ENCODE assay signal across 8 cellular contexts in genomic region chr1:203861379-203862184, GRCh38. TPM values are rescaled to one million over a fixed set of nuclear protein-coding genes. Genes with fewer than 3 reads are reported as not detected.
DNase-seq lines count a peak whose midpoint lies in the region; TF ChIP-seq lines count a peak whose summit lies in the region.

Gene SNRPE, plus strand, starts transcription at chr1:203861599. Its CDS starts 61 bp downstream, at chr1:203861660.

- peak within 1 kb of the TSS; percentile 90 to 96 (median 96) for H3K27ac Mint-ChIP-seq in nephron
- H3K27ac Mint-ChIP-seq in stimulated activated naive CD8-positive, alpha-beta T cell treated with anti-CD3 and anti-CD28 coated beads, Interleukin-15, Interleukin-2, amounts not matched to agents 100 ng/mL and 50 ng/mL, for 24 hours, result peak within 1 kb of the TSS; percentile 100

- H3K4me1 ChIP-seq in Loucy (ENCODE audit: insufficient read depth, low read length, poor library complexity, severe bottlenecking), result peaks cover 18% of the 10 kb centered on the region

- H3K9me3 Mint-ChIP-seq in nephron, result no peaks in the 10 kb centered on the region
- H3K9me3 Mint-ChIP-seq in stimulated activated naive CD8-positive, alpha-beta T cell treated with anti-CD3 and anti-CD28 coated beads, Interleukin-15, Interleukin-2, amounts not matched to agents 100 ng/mL and 50 ng/mL, for 24 hours, result no peaks in the 10 kb centered on the region

- H2AFZ ChIP-seq in Loucy (ENCODE audit: low read length), result peak within 1 kb of the TSS; percentile 74

- no peaks in the 10 kb centered on the region for H3K9me2 ChIP-seq in Loucy (replicated peaks; ENCODE audit: low read depth, low read length)

- 0 out of 2 replicates have a peak, but pooled peaks cover 2% of the 10 kb centered on the region for H3F3A ChIP-seq in Loucy (ENCODE audit: low read depth)

- H3K79me2 ChIP-seq in Loucy (ENCODE audit: insufficient read depth, low read length), result peaks cover 50% of the 10 kb centered on the region

- H3K9me3 ChIP-seq in Loucy (ENCODE audit: insufficient read depth, low read depth, low read length), result no peaks in the 10 kb centered on the region

- H3K36me3 ChIP-seq in H7 (replicated peaks; ENCODE audit: control insufficient read depth, insufficient read depth, low read length) (peaks cover 23% of the 10 kb centered on the region), Loucy (ENCODE audit: insufficient read depth, low read length) (peaks cover 29% of the 10 kb centered on the region; the same call in 1 of the 2 replicates)

- peak; percentile 89 for TF ChIP-seq POLR2A in Raji (IDR thresholded peaks at IDR 0.05; ENCODE audit: insufficient read depth, low read depth, low read length)

- DNase-seq in G401 (ENCODE audit: low spot score) (peak; percentile 98), H7 (peak; percentile 89), fibroblast of pulmonary artery (ENCODE audit: low read depth) (peak; percentile 99)
- DNase-seq in activated T-helper 9 cell treated with anti-CD3 and anti-CD28 coated beads, Interleukin-2, amount 50 U/mL, for 16 hours (ENCODE audit: low read depth), result peak; percentile 95

- peak within 1 kb of the TSS; percentile 88 for H3K9ac ChIP-seq in Loucy (ENCODE audit: low read depth, low read length, poor library complexity, severe bottlenecking)

- no peaks in the 10 kb centered on the region for H3K27me3 ChIP-seq in H7 (ENCODE audit: control insufficient read depth, insufficient read depth, low read length)
- no peaks in the 10 kb centered on the region for H3K27me3 ChIP-seq in Loucy (ENCODE audit: insufficient read depth, low read length, poor library complexity, severe bottlenecking)

- in situ Hi-C loops in G401 (cut with HindIII; ENCODE audit: low sequenced_read_pairs), result loop anchor here (25.0 kb wide), 1 partner anchor 276 kb away; no protein-coding TSS in a partner anchor

- TF ChIP-seq CTCF in Loucy (conservative IDR thresholded peaks at IDR 0.05; ENCODE audit: low read length), result peak; percentile 77
- peak; percentile 87 for TF ChIP-seq CTCF in fibroblast of pulmonary artery (IDR thresholded peaks at IDR 0.05; ENCODE audit: low read length, missing control alignments)
- TF ChIP-seq CTCF in nephron (IDR thresholded peaks at IDR 0.05; ENCODE audit: unreplicated experiment in 3 of 3), result peak; percentile 92 to 97 (median 95)

- H3K36me3 Mint-ChIP-seq in nephron (ENCODE audit: low read depth), result peaks cover 30% of the 10 kb centered on the region
- peaks cover 55% of the 10 kb centered on the region for H3K36me3 Mint-ChIP-seq in stimulated activated naive CD8-positive, alpha-beta T cell treated with anti-CD3 and anti-CD28 coated beads, Interleukin-15, Interleukin-2, amounts not matched to agents 100 ng/mL and 50 ng/mL, for 24 hours (ENCODE audit: low read depth)

- H3K4me1 Mint-ChIP-seq in nephron, result peaks cover 23% of the 10 kb centered on the region
- peaks cover 37% of the 10 kb centered on the region for H3K4me1 Mint-ChIP-seq in stimulated activated naive CD8-positive, alpha-beta T cell treated with anti-CD3 and anti-CD28 coated beads, Interleukin-15, Interleukin-2, amounts not matched to agents 100 ng/mL and 50 ng/mL, for 24 hours (ENCODE audit: low read depth)

- peak within 1 kb of the TSS; percentile 96 for H3K4me2 ChIP-seq in Loucy (ENCODE audit: low read depth, low read length, poor library complexity, severe bottlenecking)

- H4K20me1 ChIP-seq in Loucy (ENCODE audit: insufficient read depth, low read length, poor library complexity, severe bottlenecking), result peaks cover 35% of the 10 kb centered on the region

- H3K27me3 Mint-ChIP-seq in nephron (ENCODE audit: low read depth), result no peaks in the 10 kb centered on the region
- H3K27me3 Mint-ChIP-seq in stimulated activated naive CD8-positive, alpha-beta T cell treated with anti-CD3 and anti-CD28 coated beads, Interleukin-15, Interleukin-2, amounts not matched to agents 100 ng/mL and 50 ng/mL, for 24 hours, result no peaks in the 10 kb centered on the region

- H3K4me3 Mint-ChIP-seq in nephron, result peak within 1 kb of the TSS; percentile 98 to 99 (median 98)
- H3K4me3 Mint-ChIP-seq in stimulated activated naive CD8-positive, alpha-beta T cell treated with anti-CD3 and anti-CD28 coated beads, Interleukin-15, Interleukin-2, amounts not matched to agents 100 ng/mL and 50 ng/mL, for 24 hours, result peak within 1 kb of the TSS; percentile 99

- H3K4me3 ChIP-seq in H7 (ENCODE audit: insufficient read depth, low read depth, low read length) (peak within 1 kb of the TSS; percentile 64), Loucy (ENCODE audit: low read length, poor library complexity, severe bottlenecking) (peak within 1 kb of the TSS; percentile 94), fibroblast of pulmonary artery (replicated peaks; ENCODE audit: low read depth, low read length) (peak within 1 kb of the TSS; percentile 95)

RNA-seq across cellular contexts. Expression of gene SNRPE, which starts in this region (rescaled TPM):
- 149 and 171 TPM in 2 replicates for total RNA-seq in G401 (2014; rRNA removed; shearing (Covaris generic))
- 148 and 177 TPM in 2 replicates for total RNA-seq in H7 (2014; rRNA removed; shearing (Covaris generic))

Comparison
In these comparisons a context has a peak if more than half of its experiments do, and no peak if none do; other contexts are left out.
1. Peak in every context shown above with its lines: DNase-seq and H3K4me3 ChIP-seq.